In genomic region chrX:40459576-40460158, GRCh38 we compare ENCODE assay signal across 24 cellular contexts.
A peak's percentile ranks its signal among the peaks of the same experiment; 100 is the strongest.
DNase-seq lines count a peak whose midpoint lies in the region; TF ChIP-seq lines count a peak whose summit lies in the region.
"Had no signal": no experiment of that assay in that cellular context is flagged by ENCODE, and none has a peak within 500 bp of the region (broad histone marks: within the 10 kb centered on the region; RNA-seq: fewer than 3 reads in every experiment).

No MANE protein-coding gene starts in this region.

- H3K18ac ChIP-seq in H9 (ENCODE audit: insufficient read length, low read depth, low read length) = no peak overlapping the region

- H3K79me2 ChIP-seq in H9 (ENCODE audit: insufficient read depth, low read length) = no peaks in the 10 kb centered on the region

- H3K27ac Mint-ChIP-seq in H9 (peak overlapping the region in 2 of 3 experiments; percentile 72 to 93; a peak in 3 of 7 replicates), Caco-2 (ENCODE audit: unreplicated experiment) (no peak overlapping the region)
- H3K27ac Mint-ChIP-seq: activated naive CD4-positive, alpha-beta T cell treated with anti-CD3 and anti-CD28 coated beads, Interleukin-2, amount 50 U/mL, for 24 hours; CD4-positive, alpha-beta T cell; T-helper 2 cell treated with Interferon-gamma antibody and Interleukin-4, amounts not matched to agents 5 μg/mL and 100 μg/mL, for 36 hours had no signal

- H3K27me3 Mint-ChIP-seq in H9 (ENCODE audit: low read depth) = peaks cover 8% of the 10 kb centered on the region
- H3K27me3 Mint-ChIP-seq in Caco-2 (ENCODE audit: insufficient read depth, unreplicated experiment) = no peaks in the 10 kb centered on the region
- H3K27me3 Mint-ChIP-seq: activated naive CD4-positive, alpha-beta T cell treated with anti-CD3 and anti-CD28 coated beads, Interleukin-2, amount 50 U/mL, for 24 hours; CD4-positive, alpha-beta T cell had no signal

- H3K27me3 ChIP-seq in H9 (ENCODE audit: insufficient read depth, low read length) = no peaks in the 10 kb centered on the region
- H3K27me3 ChIP-seq in Caco-2 (replicated peaks; ENCODE audit: control insufficient read depth, insufficient read depth, low read length) = no peaks in the 10 kb centered on the region
- H3K27me3 ChIP-seq in WERI-Rb-1 (ENCODE audit: insufficient read depth, low read depth, severe bottlenecking) = peaks cover 9% of the 10 kb centered on the region
- H3K27me3 ChIP-seq: MG63, SJCRH30, uterus had no signal

- H3K36me3 ChIP-seq in Caco-2 (ENCODE audit: control insufficient read depth, insufficient read depth, low read length) (no peaks in the 10 kb centered on the region), WERI-Rb-1 (no peaks in the 10 kb centered on the region)
- H3K36me3 ChIP-seq: lower lobe of right lung, MG63, pancreas, SJCRH30, uterus had no signal

- no peak overlapping the region for H4K8ac ChIP-seq in H9 (replicated peaks; ENCODE audit: insufficient read length, low read depth, low read length)

- CTCF ChIA-PET in Caco-2 (lab: Charles Lee) (no interaction called here), RWPE1 (lab: Yijun Ruan, JAX) (no interaction called here)

- peaks cover 78 to 81% of the 10 kb centered on the region in 2 experiments for H3K9me3 Mint-ChIP-seq in H9
- H3K9me3 Mint-ChIP-seq in Caco-2 (ENCODE audit: unreplicated experiment) = peaks cover 6% of the 10 kb centered on the region
- H3K9me3 Mint-ChIP-seq: activated naive CD4-positive, alpha-beta T cell treated with anti-CD3 and anti-CD28 coated beads, Interleukin-2, amount 50 U/mL, for 24 hours; activated T-cell treated with anti-CD3 and anti-CD28 coated beads, Interleukin-2, amount 50 U/mL, for 4 hours; CD4-positive, alpha-beta T cell; T-helper 2 cell treated with Interferon-gamma antibody and Interleukin-4, amounts not matched to agents 5 μg/mL and 100 μg/mL, for 36 hours had no signal

- no peaks in the 10 kb centered on the region for H4K20me1 ChIP-seq in H9 (ENCODE audit: control insufficient read depth, insufficient read depth, insufficient read length)

- H3K4me1 ChIP-seq in H9 (ENCODE audit: insufficient read depth, low read length) = no peaks in the 10 kb centered on the region; the same call in 1 of the 2 replicates
- H3K4me1 ChIP-seq in Caco-2 = no peaks in the 10 kb centered on the region
- H3K4me1 ChIP-seq: lower lobe of right lung, pancreas, SJCRH30, uterus had no signal

- no peak overlapping the region for H2AK5ac ChIP-seq in H9 (ENCODE audit: insufficient read length, low read length)

- H3K56ac ChIP-seq in H9 (ENCODE audit: insufficient read length, low read depth, low read length) = no peak overlapping the region

- H3T11ph ChIP-seq in H9 (ENCODE audit: low read length) = no peak overlapping the region

- H3K79me1 ChIP-seq in H9 (ENCODE audit: insufficient read depth, low read depth, low read length, poor library complexity, severe bottlenecking) = no peaks in the 10 kb centered on the region

- no peak overlapping the region for H3K4me3 Mint-ChIP-seq in H9
- H3K4me3 Mint-ChIP-seq in Caco-2 (ENCODE audit: unreplicated experiment) = no peak overlapping the region
- H3K4me3 Mint-ChIP-seq: activated naive CD4-positive, alpha-beta T cell treated with anti-CD3 and anti-CD28 coated beads, Interleukin-2, amount 50 U/mL, for 24 hours; activated T-cell treated with anti-CD3 and anti-CD28 coated beads, Interleukin-2, amount 50 U/mL, for 4 hours; CD4-positive, alpha-beta T cell; T-helper 2 cell treated with Interferon-gamma antibody and Interleukin-4, amounts not matched to agents 5 μg/mL and 100 μg/mL, for 36 hours had no signal

- H3K36me3 Mint-ChIP-seq in H9 (ENCODE audit: insufficient read depth in 1 of 3, low read depth in 3 of 3) = peaks cover 12 to 25% (median 15%) of the 10 kb centered on the region in 3 experiments
- H3K36me3 Mint-ChIP-seq in Caco-2 (ENCODE audit: insufficient read depth, unreplicated experiment) = no peaks in the 10 kb centered on the region
- H3K36me3 Mint-ChIP-seq: activated naive CD4-positive, alpha-beta T cell treated with anti-CD3 and anti-CD28 coated beads, Interleukin-2, amount 50 U/mL, for 24 hours had no signal

- no peak overlapping the region for H4K5ac ChIP-seq in H9 (ENCODE audit: insufficient read length, low read depth, low read length)

- WGBS in H9 (ENCODE audit: extremely low coverage, insufficient read length, low lambda C conversion rate) = no CpG with 5 or more reads among the region's 5 CpGs

- BruUV-seq in Caco-2 (replicated peaks; lab: Mats Ljungman, UMichigan) = no TSS peak

- H4K91ac ChIP-seq in H9 (ENCODE audit: insufficient read length, low read depth, low read length) = no peak overlapping the region

- POLR2A ChIA-PET in Caco-2 (lab: Charles Lee) (no interaction called here), RWPE1 (lab: Yijun Ruan, JAX; ENCODE audit: low non-redundant PET) (no interaction called here)

- H3K4ac ChIP-seq in H9 (ENCODE audit: low read depth, low read length) = no peak overlapping the region

- peak; percentile 89 for DNase-seq in H9
- peak; percentile 49 for DNase-seq in dermis blood vessel endothelial cell
- peak; percentile 67 for DNase-seq in iPS-NIHi11 (ENCODE audit: low spot score)
- DNase-seq in putamen (ENCODE audit: low spot score) = peak; percentile 84
- no peak for DNase-seq in Caco-2
- DNase-seq in NCI-H1694 treated with DMSO at 0.1 percent for 48 hours (lab: John Stamatoyannopoulos, UW) = no peak
- no peak for DNase-seq in WERI-Rb-1
- DNase-seq in RWPE1 (ENCODE audit: low spot score) = no peak
- DNase-seq: activated CD4-positive, CD25-positive, alpha-beta regulatory T cell; activated T-cell treated with anti-CD3 and anti-CD28 coated beads, Interleukin-2, amount 50 U/mL, for 4 hours; CD4-positive, alpha-beta T cell; foreskin fibroblast; IMR-90; lower lobe of right lung; MG63; NCI-H146; pancreas; PC-9; stimulated activated CD4-positive, alpha-beta T cell treated with anti-CD3 and anti-CD28 coated beads, Interleukin-4, amount 100 ng/mL, for 24 hours; uterus had no signal

- H3K23ac ChIP-seq in H9 (ENCODE audit: insufficient read length, low read depth, low read length) = no peak overlapping the region

- H3K27ac ChIP-seq in H9 (ENCODE audit: insufficient read length, low read depth, low read length) (no peak overlapping the region), WERI-Rb-1 (no peak overlapping the region), RWPE1 (no peak overlapping the region)
- H3K27ac ChIP-seq: lower lobe of right lung, pancreas, PC-9, SJCRH30, skin epidermis, uterus had no signal

- intact Hi-C loops in Caco-2 (cut with micrococcal nuclease; ENCODE audit: unreplicated experiment) = loop anchor here (10.0 kb wide), 1 partner anchor 195 kb away; no protein-coding TSS in a partner anchor

- no peak overlapping the region for H2AFZ ChIP-seq in H9 (ENCODE audit: low read length)
- H2AFZ ChIP-seq: PC-9 had no signal

- H3K23me2 ChIP-seq in H9 (ENCODE audit: insufficient read length, low read depth, low read length, poor library complexity, severe bottlenecking) = no peaks in the 10 kb centered on the region

- H3K4me1 Mint-ChIP-seq in H9 (peaks cover 25 to 39% of the 10 kb centered on the region in 2 experiments), Caco-2 (ENCODE audit: low read depth, unreplicated experiment) (no peaks in the 10 kb centered on the region)
- H3K4me1 Mint-ChIP-seq: activated naive CD4-positive, alpha-beta T cell treated with anti-CD3 and anti-CD28 coated beads, Interleukin-2, amount 50 U/mL, for 24 hours had no signal

- H3K9me3 ChIP-seq in H9 (ENCODE audit: control insufficient read depth, low read depth, low read length) (no peaks in the 10 kb centered on the region), Caco-2 (no peaks in the 10 kb centered on the region), WERI-Rb-1 (ENCODE audit: severe bottlenecking) (no peaks in the 10 kb centered on the region)
- H3K9me3 ChIP-seq: lower lobe of right lung, MG63, pancreas, SJCRH30, uterus had no signal

- TF ChIP-seq CTCF in H9 (conservative IDR thresholded peaks at IDR 0.05) = no peak
- TF ChIP-seq CTCF in Caco-2 (IDR thresholded peaks at IDR 0.05; ENCODE audit: insufficient read depth in 1 of 2, low read depth in 1 of 2, low read length in 1 of 2, severe bottlenecking in 1 of 2, unreplicated experiment in 1 of 2) = no peak
- no peak for TF ChIP-seq CTCF in WERI-Rb-1 (IDR thresholded peaks at IDR 0.05; ENCODE audit: low read depth, low read length)
- TF ChIP-seq CTCF in RWPE1 (conservative IDR thresholded peaks at IDR 0.05; ENCODE audit: low read depth) = no peak

- no peak overlapping the region for H2BK120ac ChIP-seq in H9 (ENCODE audit: low read depth, low read length, poor library complexity, severe bottlenecking)

- H2BK15ac ChIP-seq in H9 (ENCODE audit: low read depth, low read length) = no peak overlapping the region

- H3K14ac ChIP-seq in H9 (ENCODE audit: insufficient read depth, low read length) = no peak overlapping the region; the same call in 1 of the 2 replicates

- H2BK20ac ChIP-seq in H9 (ENCODE audit: low read depth, low read length, poor library complexity, severe bottlenecking) = no peak overlapping the region

- H2BK12ac ChIP-seq in H9 (ENCODE audit: insufficient read length, low read depth, low read length) = no peak overlapping the region

- no peak overlapping the region for H3K9ac ChIP-seq in H9 (ENCODE audit: extremely low read depth, insufficient read length, low read length)

- no peak overlapping the region for H3K4me2 ChIP-seq in H9 (ENCODE audit: insufficient read depth, insufficient read length, low read length)
- H3K4me2 ChIP-seq: PC-9 had no signal

- H3K4me3 ChIP-seq in Caco-2 (ENCODE audit: low read depth, low read length) (no peak overlapping the region), WERI-Rb-1 (ENCODE audit: low read depth, low read length) (no peak overlapping the region)
- H3K4me3 ChIP-seq: lower lobe of right lung, MG63, pancreas, PC-9, SJCRH30, skin epidermis, uterus had no signal

- no peak overlapping the region for H2BK5ac ChIP-seq in H9 (ENCODE audit: insufficient read length, low read length)

Comparison
In these comparisons a context has a peak if more than half of its experiments do, and no peak if none do; other contexts are left out.
1. DNase-seq: peak in H9 (single experiment), dermis blood vessel endothelial cell (single experiment), iPS-NIHi11 (single experiment) and putamen (single experiment); none in Caco-2 (0 of 2), NCI-H1694 treated with DMSO at 0.1 percent for 48 hours (single experiment), WERI-Rb-1 (single experiment) and RWPE1 (single experiment).